8 cellular contexts compared by ENCODE assay signal in the genomic region with DNA sequence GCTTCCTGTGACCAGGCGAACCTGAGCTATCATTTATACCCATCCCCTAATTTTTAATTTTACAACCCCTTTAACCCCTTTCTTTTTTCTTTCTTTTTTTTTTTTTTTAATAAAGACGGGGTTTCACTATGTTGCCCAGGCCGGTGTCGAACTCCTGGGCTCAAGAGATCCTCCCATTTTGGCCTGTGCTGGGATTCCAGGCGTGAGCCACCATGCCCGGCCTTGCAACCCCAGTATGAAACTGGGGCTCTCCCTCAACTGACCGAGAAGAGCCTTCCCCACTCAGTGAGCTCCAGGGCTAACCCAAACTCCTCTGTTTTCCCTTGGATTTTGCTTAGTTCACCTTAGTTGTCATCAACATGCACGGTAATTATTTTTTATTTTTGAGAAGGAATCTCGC. TPM values are rescaled to one million over a fixed set of nuclear protein-coding genes. Genes with fewer than 3 reads are reported as not detected.
A peak's percentile ranks its signal among the peaks of the same experiment; 100 is the strongest.
DNase-seq lines count a peak whose midpoint lies in the region; ATAC-seq, FAIRE-seq and TF ChIP-seq lines count a peak whose summit lies in the region.

No MANE protein-coding gene starts in this region.

- H3K4me3 Mint-ChIP-seq in HFFc6 (peak overlapping the region; percentile 98), MCF 10A (ENCODE audit: unreplicated experiment) (peak overlapping the region; percentile 82)

- CTCF ChIA-PET in MCF 10A (lab: Yijun Ruan, JAX): interaction anchor here (0.6 to 1.4 kb wide), 5 partner anchors 14 to 568 kb away, joined by 3 to 8 read pairs (median 5); a partner anchor contains a TSS

- H3K27me3 Mint-ChIP-seq in HFFc6 (ENCODE audit: insufficient read depth) (peaks cover 3% of the 10 kb centered on the region), MCF 10A (ENCODE audit: insufficient read depth, unreplicated experiment) (no peaks in the 10 kb centered on the region)

- DNase-seq in HFFc6 (no peak), MCF 10A (ENCODE audit: unreplicated experiment) (peak; percentile 11), omental fat pad (ENCODE audit: low spot score) (no peak), Kasumi-1 (lab: John Stamatoyannopoulos, UW) (no peak), urothelium cell line (ENCODE audit: low spot score) (no peak)

- H3K9me3 ChIP-seq in mesodermal cell (ENCODE audit: control insufficient read depth, low read length): no peaks in the 10 kb centered on the region

- no TSS peak for BruUV-seq in MCF 10A (replicated peaks; lab: Mats Ljungman, UMichigan)

- POLR2A ChIA-PET in MCF 10A (lab: Yijun Ruan, JAX): interaction anchor here (1.7 to 10.2 kb wide), 6 partner anchors 11 to 671 kb away, joined by 8 to 176 read pairs (median 26); a partner anchor contains a TSS

- H3K4me1 ChIP-seq in ACC112 (ENCODE audit: control insufficient read depth, insufficient read depth, low read length, unreplicated experiment): peaks cover 30% of the 10 kb centered on the region
- no peaks in the 10 kb centered on the region for H3K4me1 ChIP-seq in mesodermal cell (ENCODE audit: control insufficient read depth, insufficient read depth, low read length, poor library complexity, severe bottlenecking)

- TF ChIP-seq CTCF in HFFc6 (IDR thresholded peaks at IDR 0.05): no peak
- no peak for TF ChIP-seq CTCF in MCF 10A (IDR thresholded peaks at IDR 0.05; ENCODE audit: unreplicated experiment)
- TF ChIP-seq CTCF in omental fat pad (IDR thresholded peaks at IDR 0.05): no peak

- H3K79me2 ChIP-seq in ACC112 (ENCODE audit: control insufficient read depth, insufficient read depth, low read length, unreplicated experiment): peaks cover 59% of the 10 kb centered on the region

- no peaks in the 10 kb centered on the region for H3K9me3 Mint-ChIP-seq in HFFc6
- H3K9me3 Mint-ChIP-seq in MCF 10A (ENCODE audit: unreplicated experiment): no peaks in the 10 kb centered on the region

- intact Hi-C loops in MCF 10A (cut with micrococcal nuclease): no loop called here

- peak overlapping the region; percentile 92 for H2AFZ ChIP-seq in ACC112 (ENCODE audit: low read length, unreplicated experiment)

- peak overlapping the region; percentile 89; the same call in 1 of the 2 replicates for H3K27ac ChIP-seq in ACC112 (ENCODE audit: low read depth, low read length)
- no peak overlapping the region for H3K27ac ChIP-seq in mesodermal cell (ENCODE audit: low read depth, low read length, severe bottlenecking)

- FAIRE-seq in urothelium cell line (lab: Jason Lieb, UNC): no peak

- H3K27ac Mint-ChIP-seq in HFFc6 (peak overlapping the region; percentile 99), MCF 10A (ENCODE audit: low read depth, unreplicated experiment) (peak overlapping the region; percentile 99)

- ATAC-seq in omental fat pad (ENCODE audit: low FRiP score) (no peak), GM21825 (IDR thresholded peaks at IDR 0.05; ENCODE audit: unreplicated experiment) (no peak)

- H3K4me3 ChIP-seq in ACC112 (ENCODE audit: low read depth, low read length) (peak overlapping the region; percentile 97), mesodermal cell (ENCODE audit: extremely low read depth, insufficient read depth, low read length, poor library complexity, severe bottlenecking) (peak overlapping the region; percentile 91)

- peaks cover 37% of the 10 kb centered on the region for H3K4me1 Mint-ChIP-seq in HFFc6 (ENCODE audit: low read depth)
- H3K4me1 Mint-ChIP-seq in MCF 10A (ENCODE audit: insufficient read depth, unreplicated experiment): peaks cover 26% of the 10 kb centered on the region

- peaks cover 14% of the 10 kb centered on the region for H3K36me3 Mint-ChIP-seq in HFFc6 (ENCODE audit: low read depth)
- H3K36me3 Mint-ChIP-seq in MCF 10A (ENCODE audit: insufficient read depth, unreplicated experiment): peaks cover 39% of the 10 kb centered on the region

- H3K36me3 ChIP-seq in ACC112 (ENCODE audit: insufficient read depth, low read length): peaks cover 21% of the 10 kb centered on the region
- H3K36me3 ChIP-seq in mesodermal cell (ENCODE audit: control insufficient read depth, insufficient read depth, low read length): peaks cover 45% of the 10 kb centered on the region

- H3K27me3 ChIP-seq in ACC112 (ENCODE audit: insufficient read depth, low read length): no peaks in the 10 kb centered on the region

- WGBS in mesodermal cell (ENCODE audit: insufficient coverage in 2 of 2), 2 experiments: 62 to 64% methylated on average over 6 to 7 of the region's 9 CpGs

RNA-seq across cellular contexts. Expression of a gene that starts 1.0 kb away (rescaled TPM):
- 100 to 1,000 TPM in 4 of 6 experiments, 10 to 100 TPM in 2; 88.6 to 116 (median 105) TPM for total RNA-seq in HFFc6 (2021; fragmentation: NEBNext Ultra II Directional; extraction: Animal tissue kit (Norgen Biotek cat#: 25700))
- total RNA-seq in MCF 10A (2022): 116 and 121 TPM in 2 replicates
- 36.6 TPM for polyA plus RNA-seq in mesodermal cell (2013, experiment 1 of 2)
- polyA plus RNA-seq in mesodermal cell (2013, experiment 2 of 2): 44.8 TPM
- total RNA-seq in omental fat pad: 10 to 100 TPM; 30.1 to 33.4 (median 30.3) TPM

RNA-seq across cellular contexts. Expression of a gene that starts 1.3 kb away (rescaled TPM):
- 100 to 1,000 TPM; 128 to 177 (median 157) TPM for total RNA-seq in HFFc6 (2021; fragmentation: NEBNext Ultra II Directional; extraction: Animal tissue kit (Norgen Biotek cat#: 25700))
- 130 and 134 TPM in 2 replicates for total RNA-seq in MCF 10A (2022)
- polyA plus RNA-seq in mesodermal cell (2013, experiment 1 of 2): 112 TPM
- polyA plus RNA-seq in mesodermal cell (2013, experiment 2 of 2): 171 TPM
- 100 to 1,000 TPM; 145 to 353 (median 290) TPM for total RNA-seq in omental fat pad

RNA-seq across cellular contexts. Expression of a gene that starts 16.4 kb away (rescaled TPM):
- total RNA-seq in HFFc6 (2021; fragmentation: NEBNext Ultra II Directional; extraction: Animal tissue kit (Norgen Biotek cat#: 25700)): 10 to 100 TPM; 18.5 to 22.4 (median 21.6) TPM
- total RNA-seq in MCF 10A (2022) (24.9 and 31.6 TPM in 2 replicates), omental fat pad (10 to 100 TPM; 23.4 to 37.9 (median 36.4) TPM)
- 31.6 TPM for polyA plus RNA-seq in mesodermal cell (2013, experiment 1 of 2)
- polyA plus RNA-seq in mesodermal cell (2013, experiment 2 of 2): 36.3 TPM
